In genomic region chrX:136714626-136715599, GRCh38 we compare ENCODE assay signal across 9 cellular contexts.
DNase-seq lines count a peak whose midpoint lies in the region; ATAC-seq and TF ChIP-seq lines count a peak whose summit lies in the region.
"Had no signal": no experiment of that assay in that cellular context is flagged by ENCODE, and none has a peak within 500 bp of the region (broad histone marks: within the 10 kb centered on the region; RNA-seq: fewer than 3 reads in every experiment).

No MANE protein-coding gene starts in this region.

- no peak for DNase-seq in left ventricle myocardium inferior
- no peak for DNase-seq in left ventricle myocardium superior
- no peak for DNase-seq in HT-29 (ENCODE audit: low spot score)
- DNase-seq in T1000 (lab: John Stamatoyannopoulos, UW), result no peak
- no peak for DNase-seq in H7
- no peak for DNase-seq in cerebellum (ENCODE audit: low spot score)
- DNase-seq: BE2C had no signal

- H3K4me1 ChIP-seq in left ventricle myocardium inferior (peaks cover 37% of the 10 kb centered on the region), OCI-LY1 (ENCODE audit: insufficient read depth, low read length, severe bottlenecking) (peaks cover 18% of the 10 kb centered on the region)
- H3K4me1 ChIP-seq: BE2C had no signal

- H3F3A ChIP-seq in OCI-LY1 (ENCODE audit: insufficient read depth, low read length), result no peaks in the 10 kb centered on the region

- TF ChIP-seq CTCF in left ventricle myocardium inferior (IDR thresholded peaks at IDR 0.05; ENCODE audit: borderline replicate concordance) (no peak), OCI-LY1 (IDR thresholded peaks at IDR 0.05; ENCODE audit: low read length) (no peak)

- peak overlapping the region; percentile 29; the same call in 1 of the 2 replicates for H3K4me2 ChIP-seq in OCI-LY1 (ENCODE audit: low read length)

- H3K9me3 ChIP-seq in left ventricle myocardium inferior (replicated peaks), result no peaks in the 10 kb centered on the region
- H3K9me3 ChIP-seq in OCI-LY1 (ENCODE audit: low read length), result no peaks in the 10 kb centered on the region
- H3K9me3 ChIP-seq: BE2C had no signal

- intact Hi-C loops in left ventricle myocardium inferior (cut with micrococcal nuclease), result loop anchor here (10.0 kb wide), 1 partner anchor 200 kb away; no protein-coding TSS in a partner anchor
- intact Hi-C loops in left ventricle myocardium superior (cut with micrococcal nuclease), result no loop called here

- H3K36me3 ChIP-seq in left ventricle myocardium inferior (no peaks in the 10 kb centered on the region), OCI-LY1 (ENCODE audit: insufficient read depth, low read length) (no peaks in the 10 kb centered on the region), H7 (replicated peaks; ENCODE audit: control insufficient read depth, insufficient read depth, low read length) (no peaks in the 10 kb centered on the region)
- H3K36me3 ChIP-seq: BE2C had no signal

- no peaks in the 10 kb centered on the region for H3K9me2 ChIP-seq in OCI-LY1 (ENCODE audit: low read depth, low read length)

- ATAC-seq in left ventricle myocardium superior (no peak), HG02938 (IDR thresholded peaks at IDR 0.05; ENCODE audit: unreplicated experiment) (peak; percentile 92)

- no peak overlapping the region for H3K4me3 ChIP-seq in left ventricle myocardium inferior
- no peak overlapping the region for H3K4me3 ChIP-seq in OCI-LY1 (ENCODE audit: low read depth, low read length, poor library complexity, severe bottlenecking)
- H3K4me3 ChIP-seq in H7 (ENCODE audit: insufficient read depth, low read depth, low read length), result no peak overlapping the region

- H4K20me1 ChIP-seq in OCI-LY1 (ENCODE audit: insufficient read depth, low read length), result no peaks in the 10 kb centered on the region

- peak overlapping the region; percentile 12 for H3K27ac ChIP-seq in left ventricle myocardium inferior (replicated peaks)
- peak overlapping the region; percentile 40 for H3K27ac ChIP-seq in OCI-LY1 (ENCODE audit: low read depth, low read length, poor library complexity, severe bottlenecking)

- H2AFZ ChIP-seq in OCI-LY1 (ENCODE audit: low read length), result no peak overlapping the region

- H3K9ac ChIP-seq in OCI-LY1 (ENCODE audit: low read length), result no peak overlapping the region

- H3K79me2 ChIP-seq in OCI-LY1 (ENCODE audit: insufficient read depth, low read length), result no peaks in the 10 kb centered on the region

- H3K27me3 ChIP-seq in left ventricle myocardium inferior (ENCODE audit: low read depth) (no peaks in the 10 kb centered on the region), OCI-LY1 (ENCODE audit: insufficient read depth, low read length) (no peaks in the 10 kb centered on the region), H7 (ENCODE audit: control insufficient read depth, insufficient read depth, low read length) (no peaks in the 10 kb centered on the region)
- H3K27me3 ChIP-seq: BE2C had no signal
